In the genomic region with DNA sequence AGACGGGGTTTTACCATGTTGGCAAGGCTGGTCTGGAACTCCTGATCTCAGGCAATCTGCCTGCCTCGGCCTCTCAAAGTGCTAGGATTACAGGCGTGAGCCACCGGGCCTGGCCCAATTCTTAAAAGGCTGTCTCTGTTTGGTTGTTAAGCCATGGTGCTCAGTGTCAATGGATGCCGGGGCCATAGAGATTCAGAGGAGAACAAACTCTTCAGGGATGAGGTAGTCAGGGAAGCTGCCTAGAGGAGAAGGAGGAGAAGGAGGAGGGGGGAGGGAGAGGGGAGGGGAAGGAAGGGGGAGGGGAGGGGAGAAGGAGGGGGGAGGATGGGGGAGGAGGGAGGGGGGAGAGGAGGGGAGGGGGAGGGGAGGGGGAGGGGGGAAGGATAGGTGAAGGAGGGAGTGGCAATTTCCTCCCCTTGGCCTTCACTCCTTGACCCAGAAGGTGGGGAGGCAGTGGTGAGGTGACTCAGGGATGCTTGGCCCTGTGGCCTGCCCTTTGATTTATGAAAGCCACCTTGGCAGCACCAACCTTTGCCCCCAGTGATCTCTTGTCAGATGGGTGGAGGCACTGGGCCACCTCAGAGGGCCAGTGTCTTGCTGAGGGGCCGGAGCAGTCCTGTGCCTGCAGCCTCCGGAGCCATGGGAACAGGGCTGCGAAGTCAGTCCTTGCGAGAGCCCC, we compare ENCODE assay signal across 28 cellular contexts. TPM values are rescaled to one million over a fixed set of nuclear protein-coding genes. Genes with fewer than 3 reads are reported as not detected.
DNase-seq lines count a peak whose midpoint lies in the region; ATAC-seq, FAIRE-seq and TF ChIP-seq lines count a peak whose summit lies in the region.
"Had no signal": no experiment of that assay in that cellular context is flagged by ENCODE, and none has a peak within 500 bp of the region (broad histone marks: within the 10 kb centered on the region; RNA-seq: fewer than 3 reads in every experiment).

C11orf86 (plus strand) TSS at position 581 of the 679 bp plus-strand sequence; CDS start at position 640, 59 bp downstream.

- H3K4me3 ChIP-seq in A549 (peak within 1 kb of the TSS; percentile 33), HCT116 (replicated peaks in 1 of 2; ENCODE audit: low read depth in 1 of 2, low read length in 2 of 2) (no peak within 1 kb of the TSS), adrenal gland (no peak within 1 kb of the TSS), mesendoderm (ENCODE audit: low read length) (no peak within 1 kb of the TSS), Karpas-422 (ENCODE audit: low read length) (no peak within 1 kb of the TSS)
- H3K4me3 ChIP-seq: left ventricle myocardium inferior, uterus had no signal

- peak within 1 kb of the TSS; percentile 25 for H3K56ac ChIP-seq in mesendoderm (ENCODE audit: low read length)

- H3K4ac ChIP-seq in mesendoderm (ENCODE audit: low read depth, low read length): no peak within 1 kb of the TSS

- H2AFZ ChIP-seq in HCT116 (ENCODE audit: low read depth, low read length, poor library complexity, severe bottlenecking) (no peak within 1 kb of the TSS), Karpas-422 (ENCODE audit: low read length) (no peak within 1 kb of the TSS)

- CTCF ChIA-PET in A549 (lab: Yijun Ruan, JAX) (interaction anchor here (0.6 to 3.3 kb wide), 47 partner anchors 8 to 567 kb away, joined by 3 to 33 read pairs (median 9); partner anchors contain the start of genes PC, RCE1 and SYT12), HCT116 (lab: Charles Lee) (interaction anchor here (0.9 to 2.3 kb wide), 9 partner anchors 12 to 284 kb away, joined by 3 to 9 read pairs (median 5); partner anchors contain the start of gene RCE1)

- no peak within 1 kb of the TSS for H3K27ac Mint-ChIP-seq in effector memory CD8-positive, alpha-beta T cell
- H3K27ac Mint-ChIP-seq: activated naive CD8-positive, alpha-beta T cell treated with anti-CD3 and anti-CD28 coated beads, Interleukin-2, amount 10 ng/mL, durations not matched to agents 7 days and 5 days; activated T-helper 1 cell treated with anti-CD3 and anti-CD28 coated beads, Interleukin-12 subunit alpha, Interleukin-12 subunit beta, Interleukin-2, Interleukin-4 antibody, amounts not matched to agents 30 ng/mL and 10 ng/mL and 1 ng/mL, durations not matched to agents 14 hours and 24 hours and 36 hours had no signal

- no peaks in the 10 kb centered on the region for H3K9me3 Mint-ChIP-seq in effector memory CD8-positive, alpha-beta T cell
- H3K9me3 Mint-ChIP-seq: activated T-helper 1 cell treated with anti-CD3 and anti-CD28 coated beads, Interleukin-12 subunit alpha, Interleukin-12 subunit beta, Interleukin-2, Interleukin-4 antibody, amounts not matched to agents 30 ng/mL and 10 ng/mL and 1 ng/mL, durations not matched to agents 14 hours and 24 hours and 36 hours had no signal

- ATAC-seq in A549 (peak; percentile 55 to 57), HCT116 (0 out of 2 replicates have a peak, but pooled peaks have one; percentile 5)
- no peak for ATAC-seq in effector memory CD8-positive, alpha-beta T cell (replicated peaks)

- DNase-seq in A549 (ENCODE audit: low read depth in 1 of 2, low spot score in 1 of 2) (peak in 1 of 2 experiments; percentile 85), HCT116 (ENCODE audit: low read depth, low spot score) (no peak), adrenal gland (peak in 1 of 7 donors; percentile 55), mesendoderm (peak; percentile 69), NCI-H1694 treated with DMSO at 0.1 percent for 48 hours (lab: John Stamatoyannopoulos, UW) (no peak), GM20000 (ENCODE audit: low spot score) (no peak), Karpas-422 (no peak)
- no peak for DNase-seq in effector memory CD8-positive, alpha-beta T cell
- DNase-seq: activated CD4-positive, alpha-beta T cell treated with anti-CD3 and anti-CD28 coated beads for 4 hours; activated naive CD8-positive, alpha-beta T cell treated with anti-CD3 and anti-CD28 coated beads, Interleukin-2, amount 10 ng/mL, durations not matched to agents 7 days and 5 days; brain microvascular endothelial cell; DMS 273 treated with DMSO at 0.1 percent for 48 hours; GF-D8; left ventricle myocardium inferior; NCI-H1417; NCI-H2107; NCI-H510A treated with DMSO at 0.1 percent for 48 hours; SHP77; T-helper 1 cell; uterus had no signal

- BruUV-seq in HCT116 (replicated peaks; lab: Mats Ljungman, UMichigan): no TSS peak

- peak within 1 kb of the TSS; percentile 78 for H3K4me2 ChIP-seq in A549
- H3K4me2 ChIP-seq in HCT116 (ENCODE audit: low read length): peak within 1 kb of the TSS; percentile 37; the same call in 1 of the 2 replicates
- H3K4me2 ChIP-seq in mesendoderm (ENCODE audit: low read length): no peak within 1 kb of the TSS
- no peak within 1 kb of the TSS for H3K4me2 ChIP-seq in Karpas-422 (ENCODE audit: low read depth, low read length, poor library complexity, severe bottlenecking)

- H3K4me1 Mint-ChIP-seq in effector memory CD8-positive, alpha-beta T cell (ENCODE audit: low read depth in 2 of 2): no peaks in the 10 kb centered on the region

- no peak for FAIRE-seq in A549 (lab: Jason Lieb, UNC)
- FAIRE-seq: colon, GM19239 had no signal

- no peak within 1 kb of the TSS for H2BK120ac ChIP-seq in mesendoderm (ENCODE audit: low read depth, low read length)

- H3K27me3 ChIP-seq in HCT116 (ENCODE audit: insufficient read depth, low read length): no peaks in the 10 kb centered on the region
- no peaks in the 10 kb centered on the region for H3K27me3 ChIP-seq in adrenal gland
- no peaks in the 10 kb centered on the region for H3K27me3 ChIP-seq in mesendoderm (ENCODE audit: insufficient read depth, low read length, poor library complexity)
- no peaks in the 10 kb centered on the region for H3K27me3 ChIP-seq in Karpas-422 (ENCODE audit: low read length)
- H3K27me3 ChIP-seq: brain microvascular endothelial cell, uterus had no signal

- H3K9me3 ChIP-seq in A549 (peaks cover 17% of the 10 kb centered on the region), HCT116 (ENCODE audit: control insufficient read depth in 1 of 2, insufficient read depth in 1 of 2, low read depth in 1 of 2, low read length in 2 of 2) (no peaks in the 10 kb centered on the region), adrenal gland (replicated peaks in 1 of 3) (peaks cover 0 to 7% (median 0%) of the 10 kb centered on the region in 3 donors), Karpas-422 (ENCODE audit: low read length) (peaks cover 5% of the 10 kb centered on the region)
- H3K9me3 ChIP-seq: uterus had no signal

- TF ChIP-seq RAD21 in A549 (conservative IDR thresholded peaks at IDR 0.05 in 1 of 2, IDR thresholded peaks at IDR 0.05 in 1 of 2) (peak; percentile 4 to 45; a peak in 3 of 5 replicates), HCT116 (IDR thresholded peaks at IDR 0.05; ENCODE audit: low read depth) (no peak)

- H2AK5ac ChIP-seq in mesendoderm (ENCODE audit: low read length): no peak within 1 kb of the TSS

- H3K23ac ChIP-seq in mesendoderm (ENCODE audit: low read length): no peak within 1 kb of the TSS

- H4K5ac ChIP-seq in mesendoderm (ENCODE audit: low read length): no peak within 1 kb of the TSS

- no peaks in the 10 kb centered on the region for H3K79me2 ChIP-seq in HCT116 (ENCODE audit: insufficient read depth, low read length)
- H3K79me2 ChIP-seq in mesendoderm (ENCODE audit: control insufficient read depth, insufficient read depth, low read length): no peaks in the 10 kb centered on the region
- H3K79me2 ChIP-seq in Karpas-422 (ENCODE audit: low read length): no peaks in the 10 kb centered on the region

- H3K36me3 Mint-ChIP-seq in effector memory CD8-positive, alpha-beta T cell (ENCODE audit: insufficient read depth): no peaks in the 10 kb centered on the region
- H3K36me3 Mint-ChIP-seq: activated naive CD8-positive, alpha-beta T cell treated with anti-CD3 and anti-CD28 coated beads, Interleukin-2, amount 10 ng/mL, durations not matched to agents 7 days and 5 days had no signal

- H2BK15ac ChIP-seq in mesendoderm (replicated peaks; ENCODE audit: low read depth): no peak within 1 kb of the TSS

- no peaks in the 10 kb centered on the region for H3K79me1 ChIP-seq in mesendoderm (ENCODE audit: low read length)

- TF ChIP-seq POLR2A in A549 (IDR thresholded peaks at IDR 0.05; ENCODE audit: low read length) (no peak), HCT116 (IDR thresholded peaks at IDR 0.05; ENCODE audit: borderline replicate concordance, extremely low read depth, insufficient read depth, insufficient read length) (no peak), adrenal gland (IDR thresholded peaks at IDR 0.05) (no peak)

- RAD21 ChIA-PET in HCT116 (lab: Charles Lee; ENCODE audit: low non-redundant PET in 1 of 2, low total read pairs in 2 of 2, uncharacterized antibody in 2 of 2, unreplicated experiment in 2 of 2): interaction anchor here (0.7 to 1.6 kb wide), 4 partner anchors 12 to 94 kb away, joined by 3 to 6 read pairs (median 4); no protein-coding TSS in a partner anchor

- H3K27ac ChIP-seq in A549: peak within 1 kb of the TSS; percentile 95 to 99
- H3K27ac ChIP-seq in HCT116 (ENCODE audit: low read depth, low read length): no peak within 1 kb of the TSS; the same call in 1 of the 2 replicates
- peak within 1 kb of the TSS in 3 of 5 donors; percentile 19 to 38 (median 26) for H3K27ac ChIP-seq in adrenal gland
- H3K27ac ChIP-seq in mesendoderm (ENCODE audit: low read depth, low read length): no peak within 1 kb of the TSS
- no peak within 1 kb of the TSS for H3K27ac ChIP-seq in Karpas-422 (ENCODE audit: low read length)
- H3K27ac ChIP-seq: brain microvascular endothelial cell, left ventricle myocardium inferior, uterus had no signal

- no peak within 1 kb of the TSS for H4K8ac ChIP-seq in mesendoderm (ENCODE audit: low read depth, low read length)

- TF ChIP-seq EP300 in A549 (IDR thresholded peaks at IDR 0.05): peak in 1 of 2 experiments; percentile 77; a peak in 3 of 5 replicates

- no peak within 1 kb of the TSS for H2BK5ac ChIP-seq in mesendoderm (ENCODE audit: low read length)

- no peak within 1 kb of the TSS for H3K9ac ChIP-seq in HCT116 (ENCODE audit: low read length)
- no peak within 1 kb of the TSS for H3K9ac ChIP-seq in mesendoderm (ENCODE audit: low read length)
- H3K9ac ChIP-seq in Karpas-422 (ENCODE audit: low read length): no peak within 1 kb of the TSS

- H3K4me1 ChIP-seq in A549 (peaks cover 70% of the 10 kb centered on the region), HCT116 (ENCODE audit: control insufficient read depth in 1 of 2, insufficient read depth in 2 of 2, low read length in 2 of 2) (peaks cover 13 to 50% of the 10 kb centered on the region in 2 experiments), adrenal gland (replicated peaks in 1 of 2) (peaks cover 9 to 27% of the 10 kb centered on the region in 2 donors), mesendoderm (ENCODE audit: control insufficient read depth, low read depth, low read length) (no peaks in the 10 kb centered on the region), Karpas-422 (ENCODE audit: low read length) (no peaks in the 10 kb centered on the region)
- H3K4me1 ChIP-seq: left ventricle myocardium inferior, uterus had no signal

- intact Hi-C loops in HCT116 (cut with micrococcal nuclease): loop anchor here (5.0 kb wide), 2 partner anchors 83 to 133 kb away; partner anchors contain the start of gene RCE1
- intact Hi-C loops in adrenal gland (cut with DNase I): loop anchor here in 1 of 2 donors (10.0 kb wide), 1 partner anchor 280 kb away; no protein-coding TSS in a partner anchor

- H3K36me3 ChIP-seq in HCT116 (ENCODE audit: control insufficient read depth in 1 of 2, insufficient read depth in 2 of 2, low read length in 2 of 2) (no peaks in the 10 kb centered on the region), adrenal gland (replicated peaks in 1 of 2) (no peaks in the 10 kb centered on the region), mesendoderm (ENCODE audit: control insufficient read depth, insufficient read depth, low read length) (no peaks in the 10 kb centered on the region), Karpas-422 (ENCODE audit: insufficient read depth, low read length) (no peaks in the 10 kb centered on the region)
- H3K36me3 ChIP-seq: brain microvascular endothelial cell, uterus had no signal

- H3K9me2 ChIP-seq in HCT116 (ENCODE audit: insufficient read depth) (no peaks in the 10 kb centered on the region), Karpas-422 (replicated peaks; ENCODE audit: insufficient read depth, low read length) (no peaks in the 10 kb centered on the region)

- H3K27me3 Mint-ChIP-seq in effector memory CD8-positive, alpha-beta T cell: peaks cover 5 to 37% of the 10 kb centered on the region in 2 donors

- TF ChIP-seq CTCF in A549 (IDR thresholded peaks at IDR 0.05) (no peak), HCT116 (IDR thresholded peaks at IDR 0.05 in 2 of 3, conservative IDR thresholded peaks at IDR 0.05 in 1 of 3; ENCODE audit: borderline replicate concordance in 1 of 3, insufficient read depth in 1 of 3, low read depth in 2 of 3, low read length in 2 of 3) (no peak), adrenal gland (IDR thresholded peaks at IDR 0.05) (no peak), GM20000 (IDR thresholded peaks at IDR 0.05; ENCODE audit: extremely low read depth, missing control alignments) (no peak)

- POLR2A ChIA-PET in A549 (lab: Yijun Ruan, JAX): interaction anchor here (1.2 to 2.0 kb wide), 3 partner anchors 92 to 131 kb away, joined by 3 to 7 read pairs (median 5); partner anchors contain the start of gene RCE1
- POLR2A ChIA-PET in HCT116 (lab: Charles Lee): no interaction called here

- WGBS in A549 (ENCODE audit: missing lambda C conversion rate): 32% methylated on average over 9 of the region's 9 CpGs
- WGBS in adrenal gland, 4 donors: 54 to 79% (median 77%) methylated on average over 3 to 9 of the region's 9 CpGs
- WGBS in mesendoderm (ENCODE audit: extremely low coverage, insufficient coverage, low lambda C conversion rate): no CpG with 5 or more reads among the region's 9 CpGs

- H3K18ac ChIP-seq in mesendoderm (ENCODE audit: low read length): no peak within 1 kb of the TSS

- H4K20me1 ChIP-seq in HCT116 (ENCODE audit: insufficient read depth) (no peaks in the 10 kb centered on the region), Karpas-422 (ENCODE audit: insufficient read depth, low read depth, low read length) (no peaks in the 10 kb centered on the region)

- no peak within 1 kb of the TSS for H3K4me3 Mint-ChIP-seq in effector memory CD8-positive, alpha-beta T cell
- H3K4me3 Mint-ChIP-seq: activated naive CD8-positive, alpha-beta T cell treated with anti-CD3 and anti-CD28 coated beads, Interleukin-2, amount 10 ng/mL, durations not matched to agents 7 days and 5 days; activated T-helper 1 cell treated with anti-CD3 and anti-CD28 coated beads, Interleukin-12 subunit alpha, Interleukin-12 subunit beta, Interleukin-2, Interleukin-4 antibody, amounts not matched to agents 30 ng/mL and 10 ng/mL and 1 ng/mL, durations not matched to agents 14 hours and 24 hours and 36 hours had no signal

RNA-seq across cellular contexts. Expression of gene C11orf86, which starts in this region (rescaled TPM):
- polyA plus RNA-seq in A549 (2011; rRNA removed) (9.3 and 10.8 TPM in 2 replicates), A549 (2017; fragmentation: RNase III; extraction: RNeasy Plus Mini Kit Qiagen cat#74134 plus additional on column Dnase treatment) (39.7 to 59.6 TPM (median 56.4 TPM) in 3 replicates), adrenal gland (1 to 10 TPM; 1.4 to 6.7 (median 2.7) TPM)
- polyA plus RNA-seq in A549 (2012; cell fraction: cytosol; rRNA removed): 34.5 and 42.5 TPM in 2 replicates
- 23.0 and 24.9 TPM in 2 replicates for polyA plus RNA-seq in A549 (2012; cell fraction: nucleus; rRNA removed)
- polyA minus RNA-seq in A549 (2011; rRNA and poly(A)+ RNA removed): 2.7 and 5.4 TPM in 2 replicates
- total RNA-seq in HCT116 (2021; ENCODE audit: unreplicated experiment) (0.25 TPM), adrenal gland (10 to 100 TPM in 1 of 8 donors, 1 to 10 TPM in 1, under 1 TPM in 5, not detected in 1; 0.25 to 29.9 (median 0.54) TPM)
- 0.25 and 0.50 TPM in 2 replicates for polyA plus RNA-seq in HCT116 (2012)
- polyA plus RNA-seq in mesendoderm (2013, experiment 1 of 2): 0.10 TPM
- polyA plus RNA-seq in mesendoderm (2013, experiment 2 of 2): 0.10 TPM
- not detected in 2 replicates for total RNA-seq in Karpas-422 (2014; rRNA removed; shearing (Covaris generic); ENCODE audit: low replicate concordance)
- total RNA-seq: A673; activated naive CD8-positive, alpha-beta T cell treated with anti-CD3 and anti-CD28 coated beads, Interleukin-2, amount 10 ng/mL, durations not matched to agents 7 days and 5 days; activated T-helper 1 cell treated with anti-CD3 and anti-CD28 coated beads, Interleukin-12 subunit alpha, Interleukin-12 subunit beta, Interleukin-2, Interleukin-4 antibody, amounts not matched to agents 30 ng/mL and 10 ng/mL and 1 ng/mL, durations not matched to agents 14 hours and 24 hours and 36 hours; H4; HT1080; left ventricle myocardium inferior; mononuclear cell; subcutaneous adipose tissue; uterus had no signal

Comparison
In these comparisons a context has a peak if more than half of its experiments do, and no peak if none do; other contexts are left out.
1. Peak in ATAC-seq and H3K4me2 ChIP-seq in HCT116; RNA of the gene not detected or under 1 TPM.
2. H3K27ac ChIP-seq: peak in A549 (2 of 2) and adrenal gland (3 of 5); none in HCT116 (single experiment), mesendoderm (single experiment) and Karpas-422 (single experiment).
3. Of the 6 proteins assayed by ChIP-seq in both A549 and HCT116: peak only in A549: MAX and RAD21; only in HCT116: none; in both: none; in neither: 3; mixed calls (peak in some experiments, not most) for 1.